In the genomic region with DNA sequence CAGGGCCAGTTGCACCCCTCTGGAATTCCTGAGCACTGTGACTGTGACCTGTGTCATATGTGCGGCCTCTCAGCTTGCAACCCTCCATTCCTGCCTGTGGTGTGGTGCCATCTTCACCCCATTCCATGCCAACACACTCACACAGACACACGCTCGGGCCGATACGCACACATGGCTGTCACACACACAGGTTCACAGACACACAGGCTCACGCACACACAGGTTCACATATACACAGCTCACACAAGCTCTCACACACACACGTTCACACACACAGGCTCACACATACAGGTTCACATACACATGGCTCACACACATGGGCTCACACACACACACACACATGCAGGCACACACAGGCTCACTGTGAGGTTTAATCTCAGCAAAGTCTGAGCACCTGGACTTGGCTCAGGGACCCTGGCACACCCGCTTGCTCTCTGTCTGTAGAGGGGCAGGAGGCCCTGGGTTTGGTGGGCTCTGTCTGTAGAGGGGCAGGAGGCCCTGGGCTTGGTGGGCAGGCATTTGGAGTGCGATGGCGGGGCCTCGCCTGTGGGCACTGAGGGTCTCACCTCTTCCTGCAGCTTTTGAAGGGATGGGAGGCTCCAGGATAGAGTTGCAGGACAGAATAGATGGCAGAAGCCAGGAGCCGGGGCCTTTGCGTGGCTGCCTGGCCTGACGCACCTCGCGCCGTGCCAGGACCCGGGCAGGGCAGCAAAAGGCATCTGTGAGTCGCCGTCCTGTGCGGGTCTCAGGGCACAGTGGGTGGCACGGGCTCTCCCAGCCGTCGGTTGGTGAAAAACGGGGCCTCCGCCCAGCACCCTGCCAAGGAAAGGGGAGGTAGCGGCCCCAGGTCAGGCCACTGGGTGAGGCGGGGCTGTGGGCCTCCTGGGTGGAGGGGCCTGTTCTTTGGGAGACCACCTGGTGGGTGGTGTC, we compare ENCODE assay signal across 15 cellular contexts. TPM values are rescaled to one million over a fixed set of nuclear protein-coding genes. Genes with fewer than 3 reads are reported as not detected.
DNase-seq lines count a peak whose midpoint lies in the region; ATAC-seq and TF ChIP-seq lines count a peak whose summit lies in the region.
"Had no signal": no experiment of that assay in that cellular context is flagged by ENCODE, and none has a peak within 500 bp of the region (broad histone marks: within the 10 kb centered on the region; RNA-seq: fewer than 3 reads in every experiment).

No MANE protein-coding gene starts in this region.

- no peaks in the 10 kb centered on the region for H3K36me3 Mint-ChIP-seq in neural progenitor cell
- H3K36me3 Mint-ChIP-seq: activated naive CD4-positive, alpha-beta T cell treated with anti-CD3 and anti-CD28 coated beads, Interleukin-2, amount 10 ng/mL, durations not matched to agents 7 days and 5 days; T-cell had no signal

- H3K4me3 ChIP-seq in RWPE2 (ENCODE audit: severe bottlenecking): no peak overlapping the region
- H3K4me3 ChIP-seq in neural progenitor cell: no peak overlapping the region
- H3K4me3 ChIP-seq: MG63 had no signal

- H3K4me3 Mint-ChIP-seq in neural progenitor cell: peak overlapping the region; percentile 52
- H3K4me3 Mint-ChIP-seq: activated naive CD4-positive, alpha-beta T cell treated with anti-CD3 and anti-CD28 coated beads, Interleukin-2, amount 10 ng/mL, durations not matched to agents 7 days and 5 days; T-cell had no signal

- peaks cover 40% of the 10 kb centered on the region for H3K4me1 Mint-ChIP-seq in neural progenitor cell
- H3K4me1 Mint-ChIP-seq: activated naive CD4-positive, alpha-beta T cell treated with anti-CD3 and anti-CD28 coated beads, Interleukin-2, amount 10 ng/mL, durations not matched to agents 7 days and 5 days; T-cell had no signal

- H3K27me3 ChIP-seq in RWPE2 (ENCODE audit: insufficient read depth, poor library complexity, severe bottlenecking): no peaks in the 10 kb centered on the region
- no peaks in the 10 kb centered on the region for H3K27me3 ChIP-seq in neural progenitor cell
- H3K27me3 ChIP-seq: MG63 had no signal

- H3K4me1 ChIP-seq in RWPE2 (ENCODE audit: insufficient read depth, poor library complexity, severe bottlenecking) (peaks cover under 1% of the 10 kb centered on the region), neural progenitor cell (no peaks in the 10 kb centered on the region)

- H3K79me2 ChIP-seq in neural progenitor cell (ENCODE audit: low read depth): peaks cover 100% of the 10 kb centered on the region

- H2AFZ ChIP-seq in neural progenitor cell (replicated peaks): no peak overlapping the region

- H3K9ac ChIP-seq in neural progenitor cell: no peak overlapping the region

- H3K27ac Mint-ChIP-seq in neural progenitor cell: no peak overlapping the region
- H3K27ac Mint-ChIP-seq: activated naive CD4-positive, alpha-beta T cell treated with anti-CD3 and anti-CD28 coated beads, Interleukin-2, amount 10 ng/mL, durations not matched to agents 7 days and 5 days; T-cell had no signal

- DNase-seq in RWPE2 (ENCODE audit: low spot score) (peak; percentile 51), left cardiac atrium (peak; percentile 16), neural progenitor cell (ENCODE audit: low spot score) (no peak)
- DNase-seq in stimulated activated CD4-positive, alpha-beta T cell treated with anti-CD3 and anti-CD28 coated beads, Interleukin-4, amount 100 ng/mL, for 24 hours: no peak
- DNase-seq: activated naive CD4-positive, alpha-beta T cell treated with anti-CD3 and anti-CD28 coated beads, Interleukin-2, amount 10 ng/mL, durations not matched to agents 7 days and 5 days; activated T-cell treated with anti-CD3 and anti-CD28 coated beads for 4 hours; foreskin fibroblast; GF-D8; MG63; NCI-H2029 treated with DMSO at 0.1 percent for 48 hours; T-cell had no signal

- intact Hi-C loops in left cardiac atrium (cut with DNase I): no loop called here

- TF ChIP-seq CTCF in C4-2B (conservative IDR thresholded peaks at IDR 0.05): no peak
- no peak for TF ChIP-seq CTCF in RWPE2 (IDR thresholded peaks at IDR 0.05; ENCODE audit: poor library complexity, severe bottlenecking)
- no peak for TF ChIP-seq CTCF in neural progenitor cell (IDR thresholded peaks at IDR 0.05)

- H3K36me3 ChIP-seq in RWPE2 (ENCODE audit: low read depth) (no peaks in the 10 kb centered on the region), neural progenitor cell (no peaks in the 10 kb centered on the region)
- H3K36me3 ChIP-seq: MG63 had no signal

- no peaks in the 10 kb centered on the region for H3K9me3 ChIP-seq in RWPE2 (ENCODE audit: severe bottlenecking)
- no peaks in the 10 kb centered on the region for H3K9me3 ChIP-seq in neural progenitor cell (ENCODE audit: low read depth)
- H3K9me3 ChIP-seq: MG63 had no signal

- H3K27me3 Mint-ChIP-seq in neural progenitor cell (ENCODE audit: insufficient read depth, low read depth): peaks cover 3% of the 10 kb centered on the region
- H3K27me3 Mint-ChIP-seq: activated naive CD4-positive, alpha-beta T cell treated with anti-CD3 and anti-CD28 coated beads, Interleukin-2, amount 10 ng/mL, durations not matched to agents 7 days and 5 days; T-cell had no signal

- H3F3A ChIP-seq in neural progenitor cell (ENCODE audit: low read depth): no peaks in the 10 kb centered on the region

- no peaks in the 10 kb centered on the region for H3K9me3 Mint-ChIP-seq in neural progenitor cell
- H3K9me3 Mint-ChIP-seq: activated naive CD4-positive, alpha-beta T cell treated with anti-CD3 and anti-CD28 coated beads, Interleukin-2, amount 10 ng/mL, durations not matched to agents 7 days and 5 days; T-cell had no signal

- H4K20me1 ChIP-seq in neural progenitor cell (ENCODE audit: low read depth): peaks cover 100% of the 10 kb centered on the region

- no peak overlapping the region for H3K4me2 ChIP-seq in neural progenitor cell

- H3K27ac ChIP-seq in C4-2B (peak overlapping the region; percentile 59), RWPE2 (ENCODE audit: poor library complexity, severe bottlenecking) (no peak overlapping the region), neural progenitor cell (no peak overlapping the region)

- ATAC-seq in RWPE2 (ENCODE audit: low read depth) (peak; percentile 7; the same call in 1 of the 3 replicates), left cardiac atrium (no peak), GM21360 (IDR thresholded peaks at IDR 0.05; ENCODE audit: unreplicated experiment) (no peak), GM18873 (IDR thresholded peaks at IDR 0.05; ENCODE audit: low FRiP score, unreplicated experiment) (no peak), GM21526 (IDR thresholded peaks at IDR 0.05; ENCODE audit: low FRiP score, unreplicated experiment) (no peak)
- ATAC-seq: T-cell had no signal

RNA-seq across cellular contexts. Expression of gene COL18A1, which starts 17.1 kb away (rescaled TPM):
- total RNA-seq in left cardiac atrium (100 to 1,000 TPM in 1 of 2 donors, 10 to 100 TPM in 1; 53.4 to 104 TPM), neural progenitor cell (ENCODE audit: low replicate concordance) (52.6 and 291 TPM in 2 replicates)

Comparison
In these comparisons a context has a peak if more than half of its experiments do, and no peak if none do; other contexts are left out.
1. DNase-seq: peak in RWPE2 (single experiment) and left cardiac atrium (single experiment); none in neural progenitor cell (single experiment) and stimulated activated CD4-positive, alpha-beta T cell treated with anti-CD3 and anti-CD28 coated beads, Interleukin-4, amount 100 ng/mL, for 24 hours (single experiment).